ENCODE assay signal across 5 cellular contexts in genomic region chr7:143213478-143213877, GRCh38. TPM values are rescaled to one million over a fixed set of nuclear protein-coding genes. Genes with fewer than 3 reads are reported as not detected.
"Had no signal": no experiment of that assay in that cellular context is flagged by ENCODE, and none has a peak within 500 bp of the region (broad histone marks: within the 10 kb centered on the region; RNA-seq: fewer than 3 reads in every experiment).

No MANE protein-coding gene starts in this region.

RNA-seq across cellular contexts. Expression of gene TAS2R40, which starts 8.4 kb away (rescaled TPM):
- total RNA-seq: HepG2, HT-29, HT1080, IMR-90 had no signal
- polyA plus RNA-seq: HepG2, IgD-negative memory B cell, IMR-90 had no signal

RNA-seq across cellular contexts. Expression of gene TAS2R39, which starts 30.3 kb away (rescaled TPM):
- total RNA-seq: HepG2, HT-29, HT1080, IMR-90 had no signal
- polyA plus RNA-seq: HepG2, IgD-negative memory B cell, IMR-90 had no signal
